Comparison of ENCODE assay signal across 8 cellular contexts in the genomic region with DNA sequence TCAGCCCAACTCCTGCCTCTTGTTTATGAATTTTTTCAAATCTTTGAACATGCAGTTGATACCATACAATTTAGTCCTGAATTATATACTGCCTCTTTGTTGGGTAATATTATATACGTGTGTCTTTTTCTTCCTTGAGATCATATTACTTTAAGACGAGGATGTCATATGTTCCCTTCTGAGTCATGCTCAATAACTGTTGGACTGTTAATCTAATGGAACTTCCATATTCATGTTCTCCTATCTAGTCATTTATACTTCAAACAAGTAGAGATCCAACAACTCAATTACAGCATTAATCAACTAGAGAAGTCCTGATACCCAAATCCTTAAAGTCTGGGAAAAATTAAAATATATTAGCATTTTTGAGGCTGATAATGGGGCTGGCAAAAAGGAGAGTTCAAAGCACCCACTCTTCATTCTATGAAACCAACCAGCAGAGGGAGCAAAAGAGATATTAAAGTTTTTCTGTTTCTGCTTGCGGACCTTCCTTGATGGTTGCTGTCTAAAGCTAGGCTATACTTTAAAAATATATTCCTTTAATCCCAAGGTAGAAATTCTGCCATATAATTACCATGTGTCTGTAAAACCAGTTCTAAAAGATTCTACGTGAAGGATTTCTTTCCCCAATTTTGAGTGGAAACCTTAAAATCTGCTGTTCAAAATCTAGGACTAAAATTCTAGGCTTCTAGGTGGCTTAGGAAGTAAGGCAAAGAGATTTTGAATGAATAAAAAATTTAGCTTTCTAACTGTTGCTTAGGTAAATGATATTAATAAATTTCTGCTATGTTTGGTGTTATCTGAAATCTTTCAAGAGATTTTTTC.
DNase-seq lines count a peak whose midpoint lies in the region; ATAC-seq and TF ChIP-seq lines count a peak whose summit lies in the region.

No MANE protein-coding gene starts in this region.

- no peak overlapping the region for H3K4me3 ChIP-seq in choroid plexus epithelial cell (ENCODE audit: low read depth, low read length)

- no peak for ATAC-seq in HG02852 (IDR thresholded peaks at IDR 0.05; ENCODE audit: unreplicated experiment)

- DNase-seq in EL: peak; percentile 57
- DNase-seq in HCEC 1CT: peak; percentile 72
- DNase-seq in NCI-H748 treated with DMSO at 0.1 percent for 48 hours (lab: John Stamatoyannopoulos, UW): peak; percentile 11
- peak; percentile 72 for DNase-seq in choroid plexus epithelial cell (ENCODE audit: low read depth)
- DNase-seq in myocyte (ENCODE audit: low read depth): peak; percentile 71
- no peak for DNase-seq in activated naive CD4-positive, alpha-beta T cell (lab: John Stamatoyannopoulos, UW)
- no peak for DNase-seq in ecto neural progenitor cell (ENCODE audit: low spot score)

- peak; percentile 70 for TF ChIP-seq CTCF in choroid plexus epithelial cell (conservative IDR thresholded peaks at IDR 0.05; ENCODE audit: low read depth, low read length)

Comparison
In these comparisons a context has a peak if more than half of its experiments do, and no peak if none do; other contexts are left out.
1. DNase-seq: peak in EL (single experiment), HCEC 1CT (single experiment), NCI-H748 treated with DMSO at 0.1 percent for 48 hours (single experiment), choroid plexus epithelial cell (single experiment) and myocyte (single experiment); none in activated naive CD4-positive, alpha-beta T cell (0 of 4) and ecto neural progenitor cell (single experiment).